ENCODE assay signal across 8 cellular contexts in the genomic region with DNA sequence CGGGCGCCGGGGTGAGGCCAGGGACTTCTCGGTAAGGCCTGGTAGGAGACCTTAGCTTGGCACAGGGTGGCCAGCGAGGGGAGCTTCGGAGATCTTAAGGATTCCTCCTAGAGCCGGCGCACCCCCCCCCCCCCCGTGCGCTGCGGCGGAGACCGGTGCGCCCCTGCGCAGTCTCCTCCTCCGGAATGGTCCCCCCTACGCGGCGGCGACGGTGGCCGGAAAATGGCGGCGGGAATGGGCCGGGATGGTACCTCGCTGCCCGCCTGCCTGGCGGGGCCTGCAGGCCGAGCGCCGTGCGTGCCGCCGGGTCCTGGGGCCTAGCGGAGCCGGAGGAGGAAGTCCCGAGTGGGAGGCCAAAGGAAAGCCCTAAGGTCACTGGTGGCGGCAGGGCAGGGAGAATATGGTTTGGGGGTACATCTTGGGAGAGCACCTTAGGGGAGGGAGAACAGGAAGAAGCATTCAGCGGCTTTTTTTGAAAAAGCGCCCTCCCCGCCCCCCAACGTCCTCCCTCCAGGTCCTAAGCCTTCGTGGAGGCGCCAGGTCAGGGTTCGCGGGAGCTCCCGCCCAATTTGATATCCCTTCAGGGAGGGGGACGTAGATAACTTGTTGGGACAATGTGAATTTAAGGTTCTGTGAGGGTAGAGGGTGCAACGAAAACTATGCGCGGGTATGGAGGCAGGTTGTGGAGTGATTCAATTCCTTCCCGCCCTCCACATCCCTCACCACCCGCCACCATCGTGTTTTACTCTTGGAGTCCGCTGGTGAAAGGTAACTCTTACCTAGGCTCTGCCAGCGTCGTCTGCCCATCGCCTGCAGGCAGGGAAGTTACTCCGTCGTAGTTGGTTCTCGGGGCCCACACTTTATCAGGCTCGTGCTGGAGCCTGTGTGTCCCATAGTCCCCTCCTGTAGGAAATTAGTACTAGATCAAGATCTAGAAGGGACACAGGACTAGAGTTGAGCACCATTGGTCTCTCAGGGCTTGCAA. TPM values are rescaled to one million over a fixed set of nuclear protein-coding genes. Genes with fewer than 3 reads are reported as not detected.
DNase-seq lines count a peak whose midpoint lies in the region; ATAC-seq and TF ChIP-seq lines count a peak whose summit lies in the region.

No MANE protein-coding gene starts in this region.

- H3K4me1 ChIP-seq in neuron (ENCODE audit: insufficient read depth, low read length), result peaks cover 25% of the 10 kb centered on the region

- in situ Hi-C loops in KBM-7 (cut with MboI; ENCODE audit: low pct_unique_long_range_greater_than_20kb, low sequenced_read_pairs), result no loop called here

- H3K9me3 ChIP-seq in neuron (ENCODE audit: low read length), result no peaks in the 10 kb centered on the region

- peak; percentile 21 for ATAC-seq in GM21619 (IDR thresholded peaks at IDR 0.05; ENCODE audit: unreplicated experiment)

- H3K9me3 Mint-ChIP-seq in activated CD4-positive, alpha-beta memory T cell treated with anti-CD3 and anti-CD28 coated beads, Interleukin-2, amount 10 ng/mL, durations not matched to agents 7 days and 5 days, result no peaks in the 10 kb centered on the region

- peak overlapping the region; percentile 51 for H2AFZ ChIP-seq in neuron (ENCODE audit: low read depth, low read length)

- H3K4me1 Mint-ChIP-seq in activated CD4-positive, alpha-beta memory T cell treated with anti-CD3 and anti-CD28 coated beads, Interleukin-2, amount 10 ng/mL, durations not matched to agents 7 days and 5 days, result peaks cover 54% of the 10 kb centered on the region

- peaks cover 37% of the 10 kb centered on the region for H3K36me3 ChIP-seq in neuron (ENCODE audit: insufficient read depth, low read length)

- no peak for TF ChIP-seq CTCF in fibroblast of villous mesenchyme (IDR thresholded peaks at IDR 0.05; ENCODE audit: insufficient read depth, low read depth, low read length)

- H3K4me3 ChIP-seq in fibroblast of villous mesenchyme (ENCODE audit: low read depth, low read length) (peak overlapping the region; percentile 97), neuron (ENCODE audit: low read length) (peak overlapping the region; percentile 83)

- H3K27me3 ChIP-seq in neuron (ENCODE audit: insufficient read depth, low read length), result no peaks in the 10 kb centered on the region

- POLR2A ChIA-PET in activated CD4-positive, alpha-beta memory T cell treated with anti-CD3 and anti-CD28 coated beads, Interleukin-2, amount 10 ng/mL, durations not matched to agents 7 days and 5 days (lab: Charles Lee), result interaction anchor here (0.9 to 3.6 kb wide), 14 partner anchors 10 to 951 kb away, joined by 3 to 21 read pairs (median 4); a partner anchor contains a TSS

- H3K27ac Mint-ChIP-seq in activated CD4-positive, alpha-beta memory T cell treated with anti-CD3 and anti-CD28 coated beads, Interleukin-2, amount 10 ng/mL, durations not matched to agents 7 days and 5 days, result peak overlapping the region; percentile 74

- no peaks in the 10 kb centered on the region for H3K27me3 Mint-ChIP-seq in activated CD4-positive, alpha-beta memory T cell treated with anti-CD3 and anti-CD28 coated beads, Interleukin-2, amount 10 ng/mL, durations not matched to agents 7 days and 5 days

- H3K4me3 Mint-ChIP-seq in activated CD4-positive, alpha-beta memory T cell treated with anti-CD3 and anti-CD28 coated beads, Interleukin-2, amount 10 ng/mL, durations not matched to agents 7 days and 5 days, result peak overlapping the region; percentile 88

- CTCF ChIA-PET in activated CD4-positive, alpha-beta memory T cell treated with anti-CD3 and anti-CD28 coated beads, Interleukin-2, amount 10 ng/mL, durations not matched to agents 7 days and 5 days (lab: Charles Lee), result interaction anchor here (0.6 to 1.6 kb wide), 2 partner anchors 117 to 260 kb away, joined by 3 to 4 read pairs; no protein-coding TSS in a partner anchor

- peaks cover 46% of the 10 kb centered on the region for H3K36me3 Mint-ChIP-seq in activated CD4-positive, alpha-beta memory T cell treated with anti-CD3 and anti-CD28 coated beads, Interleukin-2, amount 10 ng/mL, durations not matched to agents 7 days and 5 days (ENCODE audit: low read depth)

- peak; percentile 29 for DNase-seq in NCI-H146 (lab: John Stamatoyannopoulos, UW)
- no peak for DNase-seq in NCI-H146 treated with DMSO at 0.1 percent for 48 hours (lab: John Stamatoyannopoulos, UW; ENCODE audit: unreplicated experiment)
- peak; percentile 28 for DNase-seq in KBM-7
- DNase-seq in activated CD4-positive, alpha-beta memory T cell treated with anti-CD3 and anti-CD28 coated beads, Interleukin-2, amount 10 ng/mL, durations not matched to agents 7 days and 5 days, result peak; percentile 41
- peak; percentile 17 for DNase-seq in fibroblast of villous mesenchyme (ENCODE audit: low read depth)
- no peak for DNase-seq in hepatic stellate cell (ENCODE audit: low spot score)

RNA-seq across cellular contexts. Expression of a gene that starts 0.6 kb away (rescaled TPM):
- 100 to 1,000 TPM; 172 to 183 TPM for total RNA-seq in activated CD4-positive, alpha-beta memory T cell treated with anti-CD3 and anti-CD28 coated beads, Interleukin-2, amount 10 ng/mL, durations not matched to agents 7 days and 5 days
- total RNA-seq in fibroblast of villous mesenchyme, result 49.9 and 62.2 TPM in 2 replicates

Comparison
In these comparisons a context has a peak if more than half of its experiments do, and no peak if none do; other contexts are left out.
1. DNase-seq: peak in NCI-H146 (single experiment), KBM-7 (single experiment), activated CD4-positive, alpha-beta memory T cell treated with anti-CD3 and anti-CD28 coated beads, Interleukin-2, amount 10 ng/mL, durations not matched to agents 7 days and 5 days (single experiment) and fibroblast of villous mesenchyme (single experiment); none in NCI-H146 treated with DMSO at 0.1 percent for 48 hours (single experiment) and hepatic stellate cell (single experiment).